In the genomic region with DNA sequence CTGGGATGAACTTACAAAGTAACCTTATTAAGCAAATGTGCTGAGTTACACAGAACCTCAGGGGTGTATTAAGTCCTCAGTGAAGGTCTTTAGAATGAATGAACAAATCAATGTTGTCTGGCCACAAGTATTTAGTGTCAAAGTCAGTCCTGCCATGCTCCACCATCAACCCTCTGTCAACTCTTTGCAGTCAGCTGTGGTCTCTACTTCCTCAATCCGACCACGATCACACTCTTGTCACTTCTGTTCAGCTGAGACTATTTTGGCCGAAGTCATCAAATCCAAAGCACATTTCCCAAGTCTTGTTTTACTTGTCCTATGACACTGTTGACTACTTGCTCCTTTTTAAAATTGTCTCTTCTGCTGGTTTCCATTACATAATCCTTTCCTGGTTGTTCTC, we compare ENCODE assay signal across 18 cellular contexts.
"Had no signal": no experiment of that assay in that cellular context is flagged by ENCODE, and none has a peak within 500 bp of the region (broad histone marks: within the 10 kb centered on the region; RNA-seq: fewer than 3 reads in every experiment).

No MANE protein-coding gene starts in this region.

- H3K4me3 ChIP-seq: neural progenitor cell, pancreas, spleen, testis, upper lobe of right lung had no signal

- H3K27me3 Mint-ChIP-seq: stimulated activated naive CD8-positive, alpha-beta T cell treated with anti-CD3 and anti-CD28 coated beads, Interleukin-15, amount 100 ng/mL, for 72 hours had no signal

- H3K9ac ChIP-seq: neural progenitor cell had no signal

- H3K4me2 ChIP-seq: neural progenitor cell had no signal

- H2AFZ ChIP-seq: neural progenitor cell had no signal

- H3K9me3 ChIP-seq: pancreas, testis, upper lobe of right lung had no signal

- H3K27me3 ChIP-seq: neural progenitor cell, pancreas, spleen, testis, upper lobe of right lung had no signal

- ATAC-seq: activated CD4-positive, CD25-positive, alpha-beta regulatory T cell treated with anti-CD3 and anti-CD28 coated beads, Interleukin-2, amount 50 U/mL, for 24 hours; esophagus mucosa; left lobe of liver; pancreas; sciatic nerve; stimulated activated naive CD8-positive, alpha-beta T cell treated with anti-CD3 and anti-CD28 coated beads, Interleukin-15, amount 100 ng/mL, for 72 hours; upper lobe of right lung had no signal

- H3K27ac ChIP-seq: neural progenitor cell, pancreas, spleen, upper lobe of right lung had no signal

- H3K9me3 Mint-ChIP-seq: neural progenitor cell had no signal

- H3K4me3 Mint-ChIP-seq: neural progenitor cell; stimulated activated naive CD8-positive, alpha-beta T cell treated with anti-CD3 and anti-CD28 coated beads, Interleukin-15, amount 100 ng/mL, for 72 hours had no signal

- H3K27ac Mint-ChIP-seq: neural progenitor cell; stimulated activated naive CD8-positive, alpha-beta T cell treated with anti-CD3 and anti-CD28 coated beads, Interleukin-15, amount 100 ng/mL, for 72 hours had no signal

- FAIRE-seq: colon, endometrium, pancreas had no signal

- H3K36me3 ChIP-seq: neural progenitor cell, pancreas, spleen, upper lobe of right lung had no signal

- DNase-seq: activated CD4-positive, alpha-beta T cell treated with anti-CD3 and anti-CD28 coated beads, Interleukin-2, amount 50 U/mL, for 1 hour; activated CD8-positive, alpha-beta memory T cell treated with anti-CD3 and anti-CD28 coated beads for 24 hours; activated naive CD4-positive, alpha-beta T cell; aorta; islet precursor cell; midbrain; pancreas; spleen; stimulated activated naive CD8-positive, alpha-beta T cell treated with anti-CD3 and anti-CD28 coated beads, Interleukin-15, amount 100 ng/mL, for 72 hours; testis; upper lobe of right lung had no signal

- H3K4me1 ChIP-seq: neural progenitor cell, pancreas, spleen, testis, upper lobe of right lung had no signal
